In the genomic region with DNA sequence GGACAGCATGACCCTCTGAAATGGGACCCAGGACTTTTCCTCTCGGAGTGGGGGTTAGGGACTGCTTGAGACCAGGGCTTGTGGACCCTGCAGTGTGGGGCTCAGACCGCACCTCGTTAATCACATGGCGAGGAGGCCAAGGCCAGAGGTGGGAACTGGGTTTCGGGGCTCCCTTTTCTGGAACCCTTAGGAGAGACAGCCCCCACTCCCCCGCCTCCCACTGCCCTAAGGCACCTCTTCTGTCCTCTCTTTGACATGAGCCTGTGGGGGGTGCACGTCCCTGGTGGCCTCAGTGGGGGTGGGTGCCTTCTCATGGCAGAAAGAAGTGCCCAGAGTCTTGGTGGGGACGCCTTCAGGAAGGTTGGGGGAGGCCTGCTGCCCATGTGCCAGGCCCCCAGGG, we compare ENCODE assay signal across 1 cellular context.
TF ChIP-seq lines count a peak whose summit lies in the region.

No MANE protein-coding gene starts in this region.

TF ChIP-seq in H1, 55 proteins besides CTCF, POLR2A, EP300 and RAD21:
- TF ChIP-seq CHD2 (IDR thresholded peaks at IDR 0.05; ENCODE audit: low read length), result no peak
- no peak for TF ChIP-seq CTBP2 (IDR thresholded peaks at IDR 0.05; ENCODE audit: borderline replicate concordance, insufficient read depth, insufficient read length, low read length)
- TF ChIP-seq BACH1 (IDR thresholded peaks at IDR 0.05; ENCODE audit: low read length), result no peak
- no peak for TF ChIP-seq CREB1 (IDR thresholded peaks at IDR 0.05)
- no peak for TF ChIP-seq RXRA (IDR thresholded peaks at IDR 0.05; ENCODE audit: insufficient read depth, low read depth, low read length)
- no peak for TF ChIP-seq BRCA1 (IDR thresholded peaks at IDR 0.05; ENCODE audit: low read depth, low read length)
- TF ChIP-seq FOSL1 (IDR thresholded peaks at IDR 0.05; ENCODE audit: insufficient read depth, low read depth, low read length), result no peak
- TF ChIP-seq MAFK (IDR thresholded peaks at IDR 0.05; ENCODE audit: low read depth, low read length), result no peak
- no peak for TF ChIP-seq NRF1 (IDR thresholded peaks at IDR 0.05; ENCODE audit: low read depth, low read length)
- TF ChIP-seq KDM5A (IDR thresholded peaks at IDR 0.05; ENCODE audit: low read length), result no peak
- TF ChIP-seq TEAD4 (IDR thresholded peaks at IDR 0.05; ENCODE audit: low read depth, low read length), result no peak
- no peak for TF ChIP-seq TCF12 (IDR thresholded peaks at IDR 0.05; ENCODE audit: low read depth, low read length)
- no peak for TF ChIP-seq GABPA (IDR thresholded peaks at IDR 0.05; ENCODE audit: borderline replicate concordance, insufficient read depth, low read length)
- no peak for TF ChIP-seq EZH2 (IDR thresholded peaks at IDR 0.05; ENCODE audit: low read depth, low read length, severe bottlenecking)
- TF ChIP-seq, protein P1, sequence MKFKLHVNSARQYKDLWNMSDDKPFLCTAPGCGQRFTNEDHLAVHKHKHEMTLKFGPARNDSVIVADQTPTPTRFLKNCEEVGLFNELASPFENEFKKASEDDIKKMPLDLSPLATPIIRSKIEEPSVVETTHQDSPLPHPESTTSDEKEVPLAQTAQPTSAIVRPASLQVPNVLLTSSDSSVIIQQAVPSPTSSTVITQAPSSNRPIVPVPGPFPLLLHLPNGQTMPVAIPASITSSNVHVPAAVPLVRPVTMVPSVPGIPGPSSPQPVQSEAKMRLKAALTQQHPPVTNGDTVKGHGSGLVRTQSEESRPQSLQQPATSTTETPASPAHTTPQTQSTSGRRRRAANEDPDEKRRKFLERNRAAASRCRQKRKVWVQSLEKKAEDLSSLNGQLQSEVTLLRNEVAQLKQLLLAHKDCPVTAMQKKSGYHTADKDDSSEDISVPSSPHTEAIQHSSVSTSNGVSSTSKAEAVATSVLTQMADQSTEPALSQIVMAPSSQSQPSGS (IDR thresholded peaks at IDR 0.05; ENCODE audit: low read length), result no peak
- no peak for TF ChIP-seq SIRT6 (IDR thresholded peaks at IDR 0.05; ENCODE audit: low read length)
- no peak for TF ChIP-seq YY1 (IDR thresholded peaks at IDR 0.05; ENCODE audit: low read depth, low read length)
